ENCODE assay signal across 8 cellular contexts in the genomic region with DNA sequence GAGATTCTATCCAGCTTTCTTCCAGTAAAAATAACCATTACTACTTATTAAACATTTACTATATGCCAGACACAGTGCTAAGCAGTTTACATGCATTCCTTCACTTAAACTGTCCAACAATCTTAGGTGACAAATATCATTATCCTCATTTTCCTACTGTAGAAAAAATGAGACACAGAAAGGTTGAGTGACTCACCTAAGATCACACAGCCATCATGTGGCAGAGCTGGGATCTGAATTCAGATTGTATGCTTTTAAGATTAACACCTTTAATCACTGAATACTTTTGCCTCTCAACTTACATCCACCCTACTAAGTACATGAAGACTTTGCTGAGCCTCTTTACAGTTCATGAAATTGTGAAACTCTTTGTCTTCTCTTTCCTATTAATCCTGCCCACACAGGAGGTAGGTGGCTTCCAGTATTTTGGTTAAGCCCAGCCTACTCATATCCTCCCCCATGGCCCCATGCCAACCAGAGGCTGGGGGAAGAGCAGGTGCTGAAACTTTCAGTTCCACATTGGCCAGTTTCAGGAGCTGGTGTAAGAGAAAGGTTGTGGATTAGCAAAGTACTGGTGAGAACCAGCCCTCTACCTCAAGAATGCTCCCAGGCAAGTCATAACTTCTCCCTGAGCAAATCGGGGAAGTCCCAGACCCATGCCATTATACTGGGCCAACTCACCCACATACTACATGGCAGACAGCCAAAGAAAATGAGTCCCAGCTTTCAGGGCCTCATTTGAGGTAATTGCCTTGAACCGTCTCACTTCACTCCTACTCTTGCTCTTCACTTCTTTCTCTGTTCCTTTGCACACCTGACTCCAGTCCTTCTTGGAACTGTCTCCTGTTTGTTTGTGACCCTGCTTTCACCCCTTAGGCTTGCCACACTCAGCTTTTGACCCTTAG.
DNase-seq lines count a peak whose midpoint lies in the region; ATAC-seq and TF ChIP-seq lines count a peak whose summit lies in the region.

No MANE protein-coding gene starts in this region.

- no peaks in the 10 kb centered on the region for H3K36me3 ChIP-seq in KMS-11 (ENCODE audit: insufficient read depth)
- H3K36me3 ChIP-seq in CD4-positive, alpha-beta memory T cell (ENCODE audit: insufficient read depth, low read length): no peaks in the 10 kb centered on the region

- H3K9ac ChIP-seq in KMS-11: no peak overlapping the region

- peaks cover 27% of the 10 kb centered on the region; the same call in 1 of the 2 replicates for H3K27me3 ChIP-seq in KMS-11 (ENCODE audit: insufficient read depth, low read depth)
- no peaks in the 10 kb centered on the region for H3K27me3 ChIP-seq in CD4-positive, alpha-beta memory T cell (ENCODE audit: insufficient read depth, low read length)

- H4K20me1 ChIP-seq in KMS-11 (ENCODE audit: insufficient read depth): no peaks in the 10 kb centered on the region

- no peak overlapping the region for H3K27ac ChIP-seq in KMS-11
- H3K27ac ChIP-seq in CD4-positive, alpha-beta memory T cell (ENCODE audit: low read depth, low read length): no peak overlapping the region

- H3K4me3 Mint-ChIP-seq in CD4-positive, alpha-beta memory T cell: no peak overlapping the region

- POLR2A ChIA-PET in CD4-positive, alpha-beta memory T cell (lab: Charles Lee; ENCODE audit: partially characterized antibody): no interaction called here

- ATAC-seq in GM18520 (IDR thresholded peaks at IDR 0.05; ENCODE audit: unreplicated experiment) (peak; percentile 87), GM21786 (IDR thresholded peaks at IDR 0.05; ENCODE audit: unreplicated experiment) (peak; percentile 98)

- no peak overlapping the region for H2AFZ ChIP-seq in KMS-11 (ENCODE audit: low read depth)

- H3K27me3 Mint-ChIP-seq in CD4-positive, alpha-beta memory T cell: no peaks in the 10 kb centered on the region

- H3K79me2 ChIP-seq in KMS-11 (ENCODE audit: insufficient read depth, low read depth): no peaks in the 10 kb centered on the region

- intact Hi-C loops in CD4-positive, alpha-beta memory T cell (cut with micrococcal nuclease): no loop called here

- H3K4me2 ChIP-seq in KMS-11: peak overlapping the region; percentile 18; the same call in 1 of the 2 replicates

- H3K4me3 ChIP-seq in KMS-11 (IDR thresholded peaks at IDR 0.05; ENCODE audit: insufficient read depth, low read depth, low read length) (no peak overlapping the region), choroid plexus epithelial cell (ENCODE audit: low read depth, low read length) (no peak overlapping the region)
- no peak overlapping the region for H3K4me3 ChIP-seq in CD4-positive, alpha-beta memory T cell (ENCODE audit: low read length in 2 of 2)

- H3K9me3 Mint-ChIP-seq in CD4-positive, alpha-beta memory T cell: peaks cover 0 to 3% (median 0%) of the 10 kb centered on the region in 8 donors

- CTCF ChIA-PET in CD4-positive, alpha-beta memory T cell (lab: Charles Lee; ENCODE audit: partially characterized antibody): no interaction called here

- TF ChIP-seq CTCF in KMS-11 (conservative IDR thresholded peaks at IDR 0.05; ENCODE audit: low read depth, low read length) (no peak), choroid plexus epithelial cell (conservative IDR thresholded peaks at IDR 0.05; ENCODE audit: low read depth, low read length) (no peak)

- H3K4me1 ChIP-seq in KMS-11 (ENCODE audit: low read depth, poor library complexity, severe bottlenecking): peaks cover 19% of the 10 kb centered on the region
- no peaks in the 10 kb centered on the region for H3K4me1 ChIP-seq in CD4-positive, alpha-beta memory T cell (ENCODE audit: insufficient read depth, low read length)

- no peaks in the 10 kb centered on the region for H3K36me3 Mint-ChIP-seq in CD4-positive, alpha-beta memory T cell

- DNase-seq in choroid plexus epithelial cell (ENCODE audit: low read depth): peak; percentile 12
- DNase-seq in cerebellar cortex (ENCODE audit: low spot score): no peak
- DNase-seq in NCI-H446 treated with DMSO at 0.1 percent for 48 hours (lab: John Stamatoyannopoulos, UW): no peak
- DNase-seq in CD4-positive, alpha-beta memory T cell: no peak
- no peak for DNase-seq in SW 1271 (lab: John Stamatoyannopoulos, UW)

- H3K27ac Mint-ChIP-seq in CD4-positive, alpha-beta memory T cell: no peak overlapping the region

- H3K4me1 Mint-ChIP-seq in CD4-positive, alpha-beta memory T cell: no peaks in the 10 kb centered on the region

- no peaks in the 10 kb centered on the region for H3K9me3 ChIP-seq in CD4-positive, alpha-beta memory T cell (ENCODE audit: control insufficient read depth in 1 of 2, low read length in 2 of 2)
